Comparison of ENCODE assay signal across 24 cellular contexts in the genomic region with DNA sequence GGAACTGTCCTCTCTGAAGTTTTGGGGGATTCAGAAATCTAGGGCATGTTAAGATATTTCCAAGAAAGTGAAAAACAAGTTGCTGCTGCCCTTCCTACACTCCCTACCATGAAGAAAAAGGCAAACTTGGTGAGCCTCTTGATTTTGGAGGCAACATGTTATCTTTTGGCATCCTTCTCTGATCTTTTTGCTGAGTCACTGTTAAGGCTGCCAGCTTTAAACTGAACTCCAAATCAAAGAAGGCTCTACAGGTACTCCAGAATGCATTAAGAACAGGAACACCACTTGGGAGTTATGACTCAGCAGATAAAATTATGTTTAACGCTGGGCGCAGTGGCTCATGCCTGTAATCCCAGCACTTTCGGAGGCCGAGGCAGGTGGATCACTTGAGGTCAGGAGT. TPM values are rescaled to one million over a fixed set of nuclear protein-coding genes. Genes with fewer than 3 reads are reported as not detected.
DNase-seq lines count a peak whose midpoint lies in the region; ATAC-seq, FAIRE-seq and TF ChIP-seq lines count a peak whose summit lies in the region.
"Had no signal": no experiment of that assay in that cellular context is flagged by ENCODE, and none has a peak within 500 bp of the region (broad histone marks: within the 10 kb centered on the region; RNA-seq: fewer than 3 reads in every experiment).

No MANE protein-coding gene starts in this region.

- no peak for TF ChIP-seq POLR2A in IMR-90 (IDR thresholded peaks at IDR 0.05; ENCODE audit: low read depth, low read length)
- no peak for TF ChIP-seq POLR2A in K562 (conservative IDR thresholded peaks at IDR 0.05)

- CTCF ChIA-PET in IMR-90 (lab: Yijun Ruan, JAX), result no interaction called here
- CTCF ChIA-PET in K562 (lab: Yijun Ruan, JAX; ENCODE audit: low intra/inter-chr PET ratio), result no interaction called here

- TF ChIP-seq EP300 in K562 (IDR thresholded peaks at IDR 0.05; ENCODE audit: low read length), result no peak

- BruUV-seq in IMR-90 (replicated peaks; lab: Mats Ljungman, UMichigan) (no TSS peak), K562 (replicated peaks; lab: Mats Ljungman, UMichigan) (no TSS peak)

- H3K27ac ChIP-seq in IMR-90 (ENCODE audit: insufficient read depth, low read length), result no peak overlapping the region
- no peak overlapping the region for H3K27ac ChIP-seq in K562 (ENCODE audit: extremely low read depth, low read depth, low read length)
- no peak overlapping the region for H3K27ac ChIP-seq in subcutaneous abdominal adipose tissue (ENCODE audit: low read depth, low read length)
- H3K27ac ChIP-seq: HL-60 had no signal

- no peak overlapping the region for H2BK120ac ChIP-seq in IMR-90 (ENCODE audit: low read depth, low read length)

- H3K79me1 ChIP-seq in IMR-90 (ENCODE audit: low read depth in 1 of 2, low read length in 2 of 2), result no peaks in the 10 kb centered on the region

- H3K4me2 ChIP-seq in IMR-90 (ENCODE audit: low read depth, low read length) (no peak overlapping the region), K562 (ENCODE audit: insufficient read depth, low read length) (no peak overlapping the region)

- TF ChIP-seq CTCF in IMR-90 (conservative IDR thresholded peaks at IDR 0.05; ENCODE audit: low read depth, low read length) (no peak), K562 (IDR thresholded peaks at IDR 0.05 in 2 of 3, conservative IDR thresholded peaks at IDR 0.05 in 1 of 3; ENCODE audit: insufficient read depth in 2 of 3, low read depth in 1 of 3, low read length in 3 of 3) (no peak)

- H2BK5ac ChIP-seq in IMR-90 (ENCODE audit: low read depth, low read length, poor library complexity, severe bottlenecking), result no peak overlapping the region

- H2AFZ ChIP-seq in IMR-90 (replicated peaks; ENCODE audit: low read length, poor library complexity) (no peak overlapping the region), K562 (ENCODE audit: low read depth, low read length) (no peak overlapping the region)

- ATAC-seq in IMR-90 (ENCODE audit: low read depth) (no peak), K562 (no peak), GM19397 (IDR thresholded peaks at IDR 0.05; ENCODE audit: unreplicated experiment) (no peak)
- ATAC-seq: GM12878 had no signal

- H3K14ac ChIP-seq in IMR-90 (replicated peaks; ENCODE audit: low read depth, low read length), result no peak overlapping the region

- in situ Hi-C loops in IMR-90 (cut with MboI; ENCODE audit: low sequenced_read_pairs), result no loop called here
- in situ Hi-C loops in K562 (cut with MboI), result no loop called here

- no peak overlapping the region for H2AK5ac ChIP-seq in IMR-90 (ENCODE audit: low read depth, low read length)

- H3K4me1 ChIP-seq in IMR-90 (ENCODE audit: control insufficient read depth, insufficient read depth, low read length) (no peaks in the 10 kb centered on the region), K562 (replicated peaks in 1 of 2; ENCODE audit: control insufficient read depth in 2 of 2, insufficient read depth in 2 of 2, low read length in 2 of 2) (no peaks in the 10 kb centered on the region), subcutaneous abdominal adipose tissue (ENCODE audit: control insufficient read depth in 5 of 5, insufficient read depth in 5 of 5, low read length in 5 of 5) (no peaks in the 10 kb centered on the region)
- H3K4me1 ChIP-seq: BE2C had no signal

- H2BK15ac ChIP-seq in IMR-90 (ENCODE audit: low read depth, low read length), result no peak overlapping the region

- H3K4me3 ChIP-seq in IMR-90 (ENCODE audit: insufficient read depth, low read depth, low read length) (no peak overlapping the region), K562 (no peak overlapping the region), subcutaneous abdominal adipose tissue (ENCODE audit: low read depth in 1 of 5, low read length in 5 of 5) (peak overlapping the region in 4 of 5 donors; percentile 21 to 45 (median 38))
- H3K4me3 ChIP-seq: GM12878 had no signal

- no peak overlapping the region for H2AK9ac ChIP-seq in IMR-90 (replicated peaks; ENCODE audit: low read depth, low read length, poor library complexity)

- H4K5ac ChIP-seq in IMR-90 (ENCODE audit: low read depth, low read length), result no peak overlapping the region

- WGBS in IMR-90 (ENCODE audit: extremely low coverage in 2 of 2, insufficient read length in 1 of 2), 2 experiments, result no CpG with 5 or more reads among the region's 4 CpGs
- 23% methylated on average over 4 of the region's 4 CpGs for WGBS in K562 (ENCODE audit: insufficient coverage, low coverage, missing lambda C conversion rate)

- TF ChIP-seq RAD21 in IMR-90 (IDR thresholded peaks at IDR 0.05; ENCODE audit: low read length), result no peak
- no peak for TF ChIP-seq RAD21 in K562 (CRISPR knock-in tag; conservative IDR thresholded peaks at IDR 0.05 in 1 of 2, IDR thresholded peaks at IDR 0.05 in 1 of 2)

- H3K9me3 ChIP-seq in IMR-90 (ENCODE audit: control insufficient read depth, insufficient read depth, low read length) (peaks cover 47% of the 10 kb centered on the region), K562 (replicated peaks; ENCODE audit: control insufficient read depth, insufficient read depth, low read depth, low read length) (no peaks in the 10 kb centered on the region; the same call in 1 of the 2 replicates), subcutaneous abdominal adipose tissue (ENCODE audit: control insufficient read depth in 5 of 5, low read length in 5 of 5) (peaks cover 65 to 99% (median 95%) of the 10 kb centered on the region in 5 donors)

- no peak overlapping the region for H4K91ac ChIP-seq in IMR-90 (ENCODE audit: insufficient read depth, low read depth, low read length)

- no peak overlapping the region for H3K23ac ChIP-seq in IMR-90 (ENCODE audit: low read depth, low read length)

- no peaks in the 10 kb centered on the region for H3K27me3 ChIP-seq in IMR-90 (ENCODE audit: control insufficient read depth, insufficient read depth, low read length)
- no peaks in the 10 kb centered on the region for H3K27me3 ChIP-seq in K562 (ENCODE audit: control insufficient read depth in 2 of 2, insufficient read depth in 2 of 2, low read length in 2 of 2)
- no peaks in the 10 kb centered on the region for H3K27me3 ChIP-seq in subcutaneous abdominal adipose tissue (ENCODE audit: control insufficient read depth in 5 of 5, insufficient read depth in 4 of 5, low read length in 5 of 5)
- H3K27me3 ChIP-seq: BE2C had no signal

- H3K18ac ChIP-seq in IMR-90 (ENCODE audit: low read depth, low read length), result no peak overlapping the region

- intact Hi-C loops in IMR-90 (cut with micrococcal nuclease) (no loop called here), K562 (cut with micrococcal nuclease) (no loop called here)

- H2BK20ac ChIP-seq in IMR-90 (ENCODE audit: low read depth, low read length), result no peak overlapping the region

- POLR2A ChIA-PET in IMR-90 (lab: Charles Lee; ENCODE audit: unreplicated experiment) (no interaction called here), K562 (lab: Yijun Ruan, JAX) (no interaction called here)

- H3K4ac ChIP-seq in IMR-90 (ENCODE audit: low read depth, low read length), result no peak overlapping the region

- dilution Hi-C loops in IMR-90 (cut with HindIII; ENCODE audit: low sequenced_read_pairs, unreplicated experiment), result no loop called here

- no peak overlapping the region for H3K56ac ChIP-seq in IMR-90 (ENCODE audit: extremely low read depth, insufficient read depth, low read length)

- H4K20me1 ChIP-seq in IMR-90 (ENCODE audit: insufficient read depth, low read length), result no peaks in the 10 kb centered on the region
- H4K20me1 ChIP-seq in K562 (replicated peaks; ENCODE audit: control insufficient read depth, insufficient read depth, low read length), result no peaks in the 10 kb centered on the region

- DNase-seq in IMR-90 (no peak), K562 (ENCODE audit: extremely low read depth in 1 of 4, low spot score in 3 of 4) (no peak), NOMO-1 treated with DMSO at 0.1 percent for 48 hours (lab: John Stamatoyannopoulos, UW; ENCODE audit: unreplicated experiment) (no peak)
- DNase-seq: ACHN; BE2C; C1 segment of cervical spinal cord; CD4-positive, CD25-positive, alpha-beta regulatory T cell; CD8-positive, alpha-beta memory T cell; COR-L47; DMS 273 treated with DMSO at 0.1 percent for 48 hours; DMS53; DND-41; EL; HCEC 1CT; KG1 had no signal

- no peaks in the 10 kb centered on the region for H3K9me1 ChIP-seq in IMR-90 (ENCODE audit: insufficient read depth, low read length)
- no peaks in the 10 kb centered on the region for H3K9me1 ChIP-seq in K562 (ENCODE audit: control insufficient read depth, insufficient read depth, low read length)

- no peak overlapping the region for H4K8ac ChIP-seq in IMR-90 (ENCODE audit: low read depth in 2 of 2, low read length in 2 of 2)

- no peak overlapping the region for H3K9ac ChIP-seq in IMR-90 (ENCODE audit: low read depth, low read length)
- H3K9ac ChIP-seq in K562 (ENCODE audit: insufficient read depth in 1 of 2, low read depth in 2 of 2, low read length in 2 of 2), result no peak overlapping the region
- H3K9ac ChIP-seq in subcutaneous abdominal adipose tissue (ENCODE audit: low read length in 5 of 5), result no peak overlapping the region

- no peaks in the 10 kb centered on the region for H3K36me3 ChIP-seq in IMR-90 (ENCODE audit: control insufficient read depth, insufficient read depth, low read length)
- no peaks in the 10 kb centered on the region for H3K36me3 ChIP-seq in K562 (ENCODE audit: control insufficient read depth, insufficient read depth, low read length)
- peaks cover 0 to 18% (median 0%) of the 10 kb centered on the region in 5 donors for H3K36me3 ChIP-seq in subcutaneous abdominal adipose tissue (ENCODE audit: control insufficient read depth in 5 of 5, insufficient read depth in 5 of 5, low read length in 5 of 5)
- H3K36me3 ChIP-seq: BE2C had no signal

- H3K79me2 ChIP-seq in K562 (ENCODE audit: control insufficient read depth, insufficient read depth, low read length), result no peaks in the 10 kb centered on the region

- FAIRE-seq in K562 (lab: Jason Lieb, UNC), result no peak
- FAIRE-seq: GM12878 had no signal

RNA-seq across cellular contexts. Expression of gene PCDHB15, which starts 24.0 kb away (rescaled TPM):
- total RNA-seq in IMR-90 (2012; rRNA removed) (0.18 and 0.28 TPM in 2 replicates), K562 (2014; rRNA removed) (not detected in 2 replicates), K562 (2014; rRNA removed; fragmentation: Illumina TruSeq; extraction: Trizol) (not detected in 2 replicates), K562 (2015; rRNA removed; fragmentation: Illumina TruSeq; extraction: Trizol) (0.04 TPM in 1 of 2 replicates, not detected in the other), K562 (2021) (0.07 TPM in 1 of 2 replicates, not detected in the other)
- polyA plus RNA-seq in IMR-90 (2012; rRNA removed) (0.14 and 0.17 TPM in 2 replicates), K562 (2011; rRNA removed) (0.15 TPM in 1 of 2 replicates, not detected in the other), K562 (2014; fragmentation: Illumina TruSeq; extraction: Trizol) (not detected in 2 replicates), K562 (2014; fragmentation: Nextera tagmentation; extraction: Ambion mirVana) (not detected), K562 (2014; rRNA removed) (0.07 and 0.08 TPM in 2 replicates)
- 0.19 and 0.23 TPM in 2 replicates for polyA plus RNA-seq in IMR-90 (2012; cell fraction: cytosol; rRNA removed)
- polyA plus RNA-seq in IMR-90 (2012; cell fraction: nucleus; rRNA removed; ENCODE audit: low replicate concordance), result 0.67 and 0.84 TPM in 2 replicates
- not detected in 2 replicates for total RNA-seq in K562 (2011; cell fraction: chromatin; rRNA removed; ENCODE audit: low replicate concordance)
- total RNA-seq in K562 (2011; cell fraction: nucleolus; rRNA removed), result not detected in 2 replicates
- total RNA-seq in K562 (2011; cell fraction: nucleoplasm; rRNA removed), result not detected in 2 replicates
- not detected in 2 replicates for polyA plus RNA-seq in K562 (2011; cell fraction: cytosol; rRNA removed)
- 0.04 and 0.07 TPM in 2 replicates for polyA plus RNA-seq in K562 (2011; cell fraction: nucleus; rRNA removed)
- polyA plus RNA-seq in K562 (2012), result 0.03 and 0.11 TPM in 2 replicates
- polyA minus RNA-seq in K562 (2011; rRNA and poly(A)+ RNA removed), result not detected in 2 replicates
- polyA minus RNA-seq in K562 (2011; cell fraction: cytosol; rRNA and poly(A)+ RNA removed), result not detected in 2 replicates
- not detected in 2 replicates for polyA minus RNA-seq in K562 (2011; cell fraction: nucleus; rRNA and poly(A)+ RNA removed)
- total RNA-seq: CD4-positive, CD25-positive, alpha-beta regulatory T cell; CD8-positive, alpha-beta memory T cell; G401; GM12878 had no signal
- polyA plus RNA-seq: CD4-positive, CD25-positive, alpha-beta regulatory T cell; CD8-positive, alpha-beta memory T cell; IgD-negative memory B cell had no signal

RNA-seq across cellular contexts. Expression of gene SLC25A2, which starts 34.7 kb away (rescaled TPM):
- 0.28 TPM in 1 of 2 replicates, not detected in the other for total RNA-seq in IMR-90 (2012; rRNA removed)
- not detected in 2 replicates for polyA plus RNA-seq in IMR-90 (2012; rRNA removed)
- not detected in 2 replicates for polyA plus RNA-seq in IMR-90 (2012; cell fraction: cytosol; rRNA removed)
- 0.07 and 0.18 TPM in 2 replicates for polyA plus RNA-seq in IMR-90 (2012; cell fraction: nucleus; rRNA removed; ENCODE audit: low replicate concordance)
- total RNA-seq in K562 (2011; cell fraction: chromatin; rRNA removed; ENCODE audit: low replicate concordance), result 0.90 and 1.2 TPM in 2 replicates
- total RNA-seq in K562 (2011; cell fraction: nucleolus; rRNA removed), result 0.67 TPM in 1 of 2 replicates, not detected in the other
- total RNA-seq in K562 (2011; cell fraction: nucleoplasm; rRNA removed), result 0.51 TPM in 1 of 2 replicates, not detected in the other
- total RNA-seq in K562 (2014; rRNA removed), result 0.09 TPM in 1 of 2 replicates, not detected in the other
- total RNA-seq in K562 (2014; rRNA removed; fragmentation: Illumina TruSeq; extraction: Trizol), result 0.11 TPM in 1 of 2 replicates, not detected in the other
- total RNA-seq in K562 (2015; rRNA removed; fragmentation: Illumina TruSeq; extraction: Trizol), result 0.11 and 0.15 TPM in 2 replicates
- total RNA-seq in K562 (2021), result 0.34 TPM in 1 of 2 replicates, not detected in the other
- polyA plus RNA-seq in K562 (2011; rRNA removed), result not detected in 2 replicates
- not detected in 2 replicates for polyA plus RNA-seq in K562 (2011; cell fraction: cytosol; rRNA removed)
- 0.23 TPM in 1 of 2 replicates, not detected in the other for polyA plus RNA-seq in K562 (2011; cell fraction: nucleus; rRNA removed)
- 0.07 TPM in 1 of 2 replicates, not detected in the other for polyA plus RNA-seq in K562 (2012)
- not detected in 2 replicates for polyA plus RNA-seq in K562 (2014; fragmentation: Illumina TruSeq; extraction: Trizol)
- not detected for polyA plus RNA-seq in K562 (2014; fragmentation: Nextera tagmentation; extraction: Ambion mirVana)
- not detected in 2 replicates for polyA plus RNA-seq in K562 (2014; rRNA removed)
- polyA minus RNA-seq in K562 (2011; rRNA and poly(A)+ RNA removed), result 0.12 and 0.14 TPM in 2 replicates
- polyA minus RNA-seq in K562 (2011; cell fraction: cytosol; rRNA and poly(A)+ RNA removed), result not detected in 2 replicates
- polyA minus RNA-seq in K562 (2011; cell fraction: nucleus; rRNA and poly(A)+ RNA removed), result 0.27 TPM in 1 of 2 replicates, not detected in the other
- total RNA-seq: A172, G401, H4, HT1080 had no signal
- polyA plus RNA-seq: CD8-positive, alpha-beta memory T cell; IgD-negative memory B cell had no signal

RNA-seq across cellular contexts. Expression of gene PCDHB14, which starts 46.1 kb away (rescaled TPM):
- total RNA-seq in IMR-90 (2012; rRNA removed), result 0.18 and 0.28 TPM in 2 replicates
- 0.36 and 0.39 TPM in 2 replicates for polyA plus RNA-seq in IMR-90 (2012; rRNA removed)
- polyA plus RNA-seq in IMR-90 (2012; cell fraction: cytosol; rRNA removed), result 0.38 and 0.63 TPM in 2 replicates
- polyA plus RNA-seq in IMR-90 (2012; cell fraction: nucleus; rRNA removed; ENCODE audit: low replicate concordance), result 0.96 and 1.2 TPM in 2 replicates
- total RNA-seq in K562 (2011; cell fraction: chromatin; rRNA removed; ENCODE audit: low replicate concordance), result not detected in 2 replicates
- total RNA-seq in K562 (2011; cell fraction: nucleolus; rRNA removed), result not detected in 2 replicates
- total RNA-seq in K562 (2011; cell fraction: nucleoplasm; rRNA removed), result not detected in 2 replicates
- not detected in 2 replicates for total RNA-seq in K562 (2014; rRNA removed)
- not detected in 2 replicates for total RNA-seq in K562 (2014; rRNA removed; fragmentation: Illumina TruSeq; extraction: Trizol)
- not detected in 2 replicates for total RNA-seq in K562 (2015; rRNA removed; fragmentation: Illumina TruSeq; extraction: Trizol)
- total RNA-seq in K562 (2021), result not detected in 2 replicates
- not detected in 2 replicates for polyA plus RNA-seq in K562 (2011; rRNA removed)
- not detected in 2 replicates for polyA plus RNA-seq in K562 (2011; cell fraction: cytosol; rRNA removed)
- polyA plus RNA-seq in K562 (2011; cell fraction: nucleus; rRNA removed), result 0.04 TPM in 1 of 2 replicates, not detected in the other
- polyA plus RNA-seq in K562 (2012), result 0.04 TPM in 1 of 2 replicates, not detected in the other
- not detected in 2 replicates for polyA plus RNA-seq in K562 (2014; fragmentation: Illumina TruSeq; extraction: Trizol)
- polyA plus RNA-seq in K562 (2014; fragmentation: Nextera tagmentation; extraction: Ambion mirVana), result not detected
- not detected in 2 replicates for polyA plus RNA-seq in K562 (2014; rRNA removed)
- polyA minus RNA-seq in K562 (2011; rRNA and poly(A)+ RNA removed), result 0.04 TPM in 1 of 2 replicates, not detected in the other
- not detected in 2 replicates for polyA minus RNA-seq in K562 (2011; cell fraction: cytosol; rRNA and poly(A)+ RNA removed)
- polyA minus RNA-seq in K562 (2011; cell fraction: nucleus; rRNA and poly(A)+ RNA removed), result not detected in 2 replicates
- total RNA-seq: CD4-positive, CD25-positive, alpha-beta regulatory T cell; GM12878 had no signal
- polyA plus RNA-seq: CD4-positive, CD25-positive, alpha-beta regulatory T cell; CD8-positive, alpha-beta memory T cell; GM12878; IgD-negative memory B cell had no signal

RNA-seq across cellular contexts. Expression of gene TAF7, which starts 51.4 kb away (rescaled TPM):
- total RNA-seq in IMR-90 (2012; rRNA removed) (51.8 and 100 TPM in 2 replicates), K562 (2014; rRNA removed) (70.6 and 72.2 TPM in 2 replicates), K562 (2014; rRNA removed; fragmentation: Illumina TruSeq; extraction: Trizol) (92.0 and 105 TPM in 2 replicates), K562 (2015; rRNA removed; fragmentation: Illumina TruSeq; extraction: Trizol) (63.1 and 66.0 TPM in 2 replicates), K562 (2021) (71.2 and 73.3 TPM in 2 replicates)
- polyA plus RNA-seq in IMR-90 (2012; rRNA removed) (38.4 and 45.7 TPM in 2 replicates), K562 (2011; rRNA removed) (60.5 and 116 TPM in 2 replicates), K562 (2014; fragmentation: Illumina TruSeq; extraction: Trizol) (88.5 and 93.5 TPM in 2 replicates), K562 (2014; fragmentation: Nextera tagmentation; extraction: Ambion mirVana) (10 to 100 TPM; 51.6 to 68.8 TPM), K562 (2014; rRNA removed) (105 and 109 TPM in 2 replicates)
- 12.1 and 22.2 TPM in 2 replicates for polyA plus RNA-seq in IMR-90 (2012; cell fraction: cytosol; rRNA removed)
- polyA plus RNA-seq in IMR-90 (2012; cell fraction: nucleus; rRNA removed; ENCODE audit: low replicate concordance), result 4.1 and 19.2 TPM in 2 replicates
- total RNA-seq in K562 (2011; cell fraction: chromatin; rRNA removed; ENCODE audit: low replicate concordance), result 25.2 and 60.1 TPM in 2 replicates
- total RNA-seq in K562 (2011; cell fraction: nucleolus; rRNA removed), result 27.7 and 29.0 TPM in 2 replicates
- total RNA-seq in K562 (2011; cell fraction: nucleoplasm; rRNA removed), result 36.0 and 41.8 TPM in 2 replicates
- 23.0 and 26.7 TPM in 2 replicates for polyA plus RNA-seq in K562 (2011; cell fraction: cytosol; rRNA removed)
- polyA plus RNA-seq in K562 (2011; cell fraction: nucleus; rRNA removed), result 36.5 and 40.7 TPM in 2 replicates
- polyA plus RNA-seq in K562 (2012), result 70.1 and 96.3 TPM in 2 replicates
- 52.0 and 74.5 TPM in 2 replicates for polyA minus RNA-seq in K562 (2011; rRNA and poly(A)+ RNA removed)
- 16.0 and 23.4 TPM in 2 replicates for polyA minus RNA-seq in K562 (2011; cell fraction: cytosol; rRNA and poly(A)+ RNA removed)
- 18.3 and 26.0 TPM in 2 replicates for polyA minus RNA-seq in K562 (2011; cell fraction: nucleus; rRNA and poly(A)+ RNA removed)

RNA-seq across cellular contexts. Expression of gene PCDHB13, which starts 55.5 kb away (rescaled TPM):
- total RNA-seq in IMR-90 (2012; rRNA removed) (0.18 and 0.28 TPM in 2 replicates), K562 (2014; rRNA removed) (not detected in 2 replicates), K562 (2014; rRNA removed; fragmentation: Illumina TruSeq; extraction: Trizol) (not detected in 2 replicates), K562 (2015; rRNA removed; fragmentation: Illumina TruSeq; extraction: Trizol) (not detected in 2 replicates), K562 (2021) (not detected in 2 replicates)
- polyA plus RNA-seq in IMR-90 (2012; rRNA removed) (0.26 and 0.27 TPM in 2 replicates), K562 (2011; rRNA removed) (0.01 TPM in 1 of 2 replicates, not detected in the other), K562 (2014; fragmentation: Illumina TruSeq; extraction: Trizol) (0.03 TPM in 1 of 2 replicates, not detected in the other), K562 (2014; fragmentation: Nextera tagmentation; extraction: Ambion mirVana) (not detected), K562 (2014; rRNA removed) (not detected in 2 replicates)
- polyA plus RNA-seq in IMR-90 (2012; cell fraction: cytosol; rRNA removed), result 0.15 and 0.26 TPM in 2 replicates
- 0.30 and 0.32 TPM in 2 replicates for polyA plus RNA-seq in IMR-90 (2012; cell fraction: nucleus; rRNA removed; ENCODE audit: low replicate concordance)
- total RNA-seq in K562 (2011; cell fraction: chromatin; rRNA removed; ENCODE audit: low replicate concordance), result 0.11 TPM in 1 of 2 replicates, not detected in the other
- not detected in 2 replicates for total RNA-seq in K562 (2011; cell fraction: nucleolus; rRNA removed)
- total RNA-seq in K562 (2011; cell fraction: nucleoplasm; rRNA removed), result not detected in 2 replicates
- polyA plus RNA-seq in K562 (2011; cell fraction: cytosol; rRNA removed), result 0.01 TPM in 1 of 2 replicates, not detected in the other
- polyA plus RNA-seq in K562 (2011; cell fraction: nucleus; rRNA removed), result 0.03 TPM in 1 of 2 replicates, not detected in the other
- 0.07 and 0.08 TPM in 2 replicates for polyA plus RNA-seq in K562 (2012)
- not detected in 2 replicates for polyA minus RNA-seq in K562 (2011; rRNA and poly(A)+ RNA removed)
- polyA minus RNA-seq in K562 (2011; cell fraction: cytosol; rRNA and poly(A)+ RNA removed), result not detected in 2 replicates
- under 0.01 TPM in 1 of 2 replicates, not detected in the other for polyA minus RNA-seq in K562 (2011; cell fraction: nucleus; rRNA and poly(A)+ RNA removed)
- total RNA-seq: CD4-positive, CD25-positive, alpha-beta regulatory T cell; G401; GM12878 had no signal
- polyA plus RNA-seq: CD8-positive, alpha-beta memory T cell had no signal

Comparison
In these comparisons a context has a peak if more than half of its experiments do, and no peak if none do; other contexts are left out.
1. H3K4me3 ChIP-seq: peak in subcutaneous abdominal adipose tissue (4 of 5); none in IMR-90 (single experiment) and K562 (single experiment).